ENCODE assay signal across 8 cellular contexts in genomic region chr17:39667262-39668140, GRCh38. TPM values are rescaled to one million over a fixed set of nuclear protein-coding genes. Genes with fewer than 3 reads are reported as not detected.
DNase-seq lines count a peak whose midpoint lies in the region; ATAC-seq and TF ChIP-seq lines count a peak whose summit lies in the region.

No MANE protein-coding gene starts in this region.

- peaks cover 29% of the 10 kb centered on the region for H3K27me3 Mint-ChIP-seq in T-helper 17 cell

- peak overlapping the region in 2 of 4 donors; percentile 32 to 52 for H3K27ac ChIP-seq in sigmoid colon

- no peak for ATAC-seq in T-helper 17 cell
- peak; percentile 9 for ATAC-seq in Right ventricle myocardium superior (ENCODE audit: poor library complexity)
- no peak for ATAC-seq in GM19452 (IDR thresholded peaks at IDR 0.05; ENCODE audit: unreplicated experiment)
- no peak for ATAC-seq in GM18520 (IDR thresholded peaks at IDR 0.05; ENCODE audit: unreplicated experiment)

- WGBS in sigmoid colon, 2 donors, result 9 to 10% methylated on average over 61 of the region's 61 CpGs

- intact Hi-C loops in Right ventricle myocardium superior (cut with DNase I) (no loop called here), sigmoid colon (cut with DNase I) (loop anchor here (2.0 kb wide), 1 partner anchor 45 kb away; no protein-coding TSS in a partner anchor)

- peaks cover 3% of the 10 kb centered on the region for H3K36me3 Mint-ChIP-seq in T-helper 17 cell (ENCODE audit: low read depth)

- peak overlapping the region; percentile 85 for H3K4me3 Mint-ChIP-seq in T-helper 17 cell

- H3K9me3 ChIP-seq in T-helper 17 cell (ENCODE audit: control insufficient read depth, low read length, poor library complexity, severe bottlenecking) (no peaks in the 10 kb centered on the region), sigmoid colon (no peaks in the 10 kb centered on the region)

- DNase-seq in H7 (peak; percentile 89), T-helper 17 cell (no peak), Right ventricle myocardium superior (peak; percentile 69), sigmoid colon (no peak), COR-L47 (lab: John Stamatoyannopoulos, UW) (no peak), NCI-H345 treated with DMSO at 0.1 percent for 48 hours (lab: John Stamatoyannopoulos, UW; ENCODE audit: unreplicated experiment) (no peak)

- TF ChIP-seq CTCF in sigmoid colon (IDR thresholded peaks at IDR 0.05), result no peak

- no peak for TF ChIP-seq EP300 in sigmoid colon (IDR thresholded peaks at IDR 0.05)

- H3K4me1 Mint-ChIP-seq in T-helper 17 cell, result peaks cover 8% of the 10 kb centered on the region

- H3K4me1 ChIP-seq in sigmoid colon, result peaks cover 0 to 42% (median 26%) of the 10 kb centered on the region in 4 donors

- no peak overlapping the region for H3K27ac Mint-ChIP-seq in T-helper 17 cell

- H3K4me3 ChIP-seq in H7 (ENCODE audit: insufficient read depth, low read depth, low read length) (peak overlapping the region; percentile 49), sigmoid colon (peak overlapping the region; percentile 6 to 54 (median 41))

- peaks cover 36% of the 10 kb centered on the region for H3K27me3 ChIP-seq in H7 (ENCODE audit: control insufficient read depth, insufficient read depth, low read length)
- peaks cover 39 to 79% (median 60%) of the 10 kb centered on the region in 3 donors for H3K27me3 ChIP-seq in sigmoid colon

- H3K36me3 ChIP-seq in H7 (replicated peaks; ENCODE audit: control insufficient read depth, insufficient read depth, low read length), result no peaks in the 10 kb centered on the region
- H3K36me3 ChIP-seq in sigmoid colon, result peaks cover 0 to 2% (median 0%) of the 10 kb centered on the region in 4 donors

- TF ChIP-seq POLR2A in sigmoid colon (IDR thresholded peaks at IDR 0.05), result no peak

RNA-seq across cellular contexts. Expression of gene PNMT, which starts 0.8 kb away (rescaled TPM):
- 2.4 and 4.0 TPM in 2 replicates for total RNA-seq in H7 (2014; rRNA removed; shearing (Covaris generic))
- total RNA-seq in T-helper 17 cell (not detected), Right ventricle myocardium superior (7.1 TPM), sigmoid colon (1 to 10 TPM; 2.8 to 5.4 (median 5.1) TPM)
- 1 to 10 TPM; 1.2 to 2.4 (median 1.8) TPM for polyA plus RNA-seq in sigmoid colon

RNA-seq across cellular contexts. Expression of gene TCAP, which starts 2.4 kb away (rescaled TPM):
- 0.69 and 2.7 TPM in 2 replicates for total RNA-seq in H7 (2014; rRNA removed; shearing (Covaris generic))
- total RNA-seq in T-helper 17 cell (1 to 10 TPM; 1.5 to 3.1 TPM), Right ventricle myocardium superior (5,900 TPM), sigmoid colon (under 1 TPM in 3 of 4 donors, not detected in 1; 0.49 to 0.71 (median 0.68) TPM)
- polyA plus RNA-seq in sigmoid colon, result 1 to 10 TPM; 1.4 to 3.5 (median 3.0) TPM

RNA-seq across cellular contexts. Expression of gene PGAP3, which starts 20.4 kb away (rescaled TPM):
- total RNA-seq in H7 (2014; rRNA removed; shearing (Covaris generic)), result 15.9 and 17.6 TPM in 2 replicates
- total RNA-seq in T-helper 17 cell (10 to 100 TPM; 28.8 to 31.3 TPM), Right ventricle myocardium superior (10.0 TPM), sigmoid colon (10 to 100 TPM in 1 of 4 donors, 1 to 10 TPM in 3; 6.9 to 12.1 (median 8.2) TPM)
- polyA plus RNA-seq in sigmoid colon, result 10 to 100 TPM in 1 of 3 donors, 1 to 10 TPM in 2; 7.2 to 29.6 (median 8.4) TPM

RNA-seq across cellular contexts. Expression of gene STARD3, which starts 30.6 kb away (rescaled TPM):
- total RNA-seq in H7 (2014; rRNA removed; shearing (Covaris generic)), result 55.6 and 66.3 TPM in 2 replicates
- total RNA-seq in T-helper 17 cell, result 10 to 100 TPM; 60.9 to 67.2 TPM
- 13.9 TPM for total RNA-seq in Right ventricle myocardium superior
- 10 to 100 TPM; 35.3 to 44.1 (median 37.6) TPM for total RNA-seq in sigmoid colon
- 10 to 100 TPM; 21.0 to 59.2 (median 25.0) TPM for polyA plus RNA-seq in sigmoid colon

RNA-seq across cellular contexts. Expression of gene ERBB2, which starts 32.4 kb away (rescaled TPM):
- total RNA-seq in H7 (2014; rRNA removed; shearing (Covaris generic)), result 186 and 207 TPM in 2 replicates
- total RNA-seq in T-helper 17 cell, result 1 to 10 TPM; 1.3 to 3.5 TPM
- total RNA-seq in Right ventricle myocardium superior, result 64.2 TPM
- 10 to 100 TPM; 16.9 to 26.3 (median 22.5) TPM for total RNA-seq in sigmoid colon
- 10 to 100 TPM; 11.8 to 58.9 (median 21.0) TPM for polyA plus RNA-seq in sigmoid colon

Comparison
In these comparisons a context has a peak if more than half of its experiments do, and no peak if none do; other contexts are left out.
1. DNase-seq: peak in H7 (single experiment) and Right ventricle myocardium superior (single experiment); none in T-helper 17 cell (0 of 3), sigmoid colon (single experiment), COR-L47 (single experiment) and NCI-H345 treated with DMSO at 0.1 percent for 48 hours (single experiment).
2. RNA of gene TCAP, which starts 2.4 kb away (total RNA-seq): 5,900 TPM in Right ventricle myocardium superior (single experiment); 1.5 to 3.1 TPM in T-helper 17 cell, 0.69 to 2.7 TPM in H7 and 0.49 to 0.71 TPM in sigmoid colon; every median in the first group is over 1,000 times any median in the second.